24 cellular contexts compared by ENCODE assay signal in genomic region chr20:37801921-37802320, GRCh38.
"Had no signal": no experiment of that assay in that cellular context is flagged by ENCODE, and none has a peak within 500 bp of the region (broad histone marks: within the 10 kb centered on the region; RNA-seq: fewer than 3 reads in every experiment).

No MANE protein-coding gene starts in this region.

- H3K4me1 ChIP-seq: body of pancreas had no signal

- H3K9me3 ChIP-seq: body of pancreas, thoracic aorta had no signal

- H3K9me3 Mint-ChIP-seq: activated B cell treated with CpG ODN at 0.5 μM for 24 hours; activated CD4-positive, alpha-beta memory T cell treated with anti-CD3 and anti-CD28 coated beads for 36 hours; activated naive CD8-positive, alpha-beta T cell treated with anti-CD3 and anti-CD28 coated beads, Interleukin-2, amount 50 U/mL, for 24 hours; effector memory CD8-positive, alpha-beta T cell; T-helper 1 cell treated with Interleukin-12 subunit alpha and Interleukin-12 subunit beta and Interleukin-4 antibody, amounts not matched to agents 30 μg/mL and 1 μg/mL, for 36 hours; type B pancreatic cell had no signal

- ATAC-seq: activated CD8-positive, alpha-beta memory T cell treated with anti-CD3 and anti-CD28 coated beads, Interleukin-2, amount 10 ng/mL, durations not matched to agents 7 days and 5 days; activated naive CD8-positive, alpha-beta T cell treated with anti-CD3 and anti-CD28 coated beads, Interleukin-2, amount 50 U/mL, for 24 hours; body of pancreas; effector memory CD8-positive, alpha-beta T cell; left cardiac atrium; sciatic nerve had no signal

- H3K4me3 ChIP-seq: body of pancreas, thoracic aorta had no signal

- H3K27ac ChIP-seq: body of pancreas, thoracic aorta had no signal

- H3K4me3 Mint-ChIP-seq: activated B cell treated with CpG ODN at 0.5 μM for 24 hours; activated CD4-positive, alpha-beta memory T cell treated with anti-CD3 and anti-CD28 coated beads for 36 hours; activated CD8-positive, alpha-beta memory T cell treated with anti-CD3 and anti-CD28 coated beads, Interleukin-2, amount 10 ng/mL, durations not matched to agents 7 days and 5 days; activated naive CD8-positive, alpha-beta T cell treated with anti-CD3 and anti-CD28 coated beads, Interleukin-2, amount 50 U/mL, for 24 hours; effector memory CD8-positive, alpha-beta T cell; T-helper 1 cell treated with Interleukin-12 subunit alpha and Interleukin-12 subunit beta and Interleukin-4 antibody, amounts not matched to agents 30 μg/mL and 1 μg/mL, for 36 hours; type B pancreatic cell had no signal

- DNase-seq: activated B cell treated with CpG ODN at 0.5 μM for 24 hours; activated CD4-positive, alpha-beta memory T cell treated with anti-CD3 and anti-CD28 coated beads for 36 hours; activated CD4-positive, alpha-beta T cell treated with anti-CD3 and anti-CD28 coated beads for 4 hours; activated CD8-positive, alpha-beta memory T cell treated with anti-CD3 and anti-CD28 coated beads, Interleukin-2, amount 10 ng/mL, durations not matched to agents 7 days and 5 days; activated gamma-delta T cell; activated naive CD4-positive, alpha-beta T cell treated with anti-CD3 and anti-CD28 coated beads, Interleukin-2, amount 50 U/mL, for 16 hours; activated naive CD8-positive, alpha-beta T cell treated with anti-CD3 and anti-CD28 coated beads, Interleukin-2, amount 50 U/mL, for 24 hours; activated T-cell treated with anti-CD3 and anti-CD28 coated beads for 4 hours; anterior cingulate cortex; body of pancreas; central memory CD4-positive, alpha-beta T cell; dorsolateral prefrontal cortex; effector memory CD8-positive, alpha-beta T cell; hippocampal formation; left cardiac atrium; mesenchymal stem cell; nucleus accumbens; stimulated activated CD4-positive, alpha-beta T cell treated with anti-CD3 and anti-CD28 coated beads, Interleukin-4, amount 100 ng/mL, for 1 hour; stimulated activated naive CD4-positive, alpha-beta T cell treated with Interleukin-2 at 50 U/mL for 16 hours; T1000 had no signal

- H3K27ac Mint-ChIP-seq: activated CD4-positive, alpha-beta memory T cell treated with anti-CD3 and anti-CD28 coated beads for 36 hours; activated CD8-positive, alpha-beta memory T cell treated with anti-CD3 and anti-CD28 coated beads, Interleukin-2, amount 10 ng/mL, durations not matched to agents 7 days and 5 days; activated naive CD8-positive, alpha-beta T cell treated with anti-CD3 and anti-CD28 coated beads, Interleukin-2, amount 50 U/mL, for 24 hours; T-helper 1 cell treated with Interleukin-12 subunit alpha and Interleukin-12 subunit beta and Interleukin-4 antibody, amounts not matched to agents 30 μg/mL and 1 μg/mL, for 36 hours; type B pancreatic cell had no signal

- H3K27me3 Mint-ChIP-seq: activated B cell treated with CpG ODN at 0.5 μM for 24 hours; activated CD4-positive, alpha-beta memory T cell treated with anti-CD3 and anti-CD28 coated beads for 36 hours; activated CD8-positive, alpha-beta memory T cell treated with anti-CD3 and anti-CD28 coated beads, Interleukin-2, amount 10 ng/mL, durations not matched to agents 7 days and 5 days; activated naive CD8-positive, alpha-beta T cell treated with anti-CD3 and anti-CD28 coated beads, Interleukin-2, amount 50 U/mL, for 24 hours; effector memory CD8-positive, alpha-beta T cell; type B pancreatic cell had no signal

- H3K4me1 Mint-ChIP-seq: activated B cell treated with CpG ODN at 0.5 μM for 24 hours had no signal

- H3K27me3 ChIP-seq: body of pancreas, dorsolateral prefrontal cortex had no signal
